Comparison of ENCODE assay signal across 1 cellular context in the genomic region with DNA sequence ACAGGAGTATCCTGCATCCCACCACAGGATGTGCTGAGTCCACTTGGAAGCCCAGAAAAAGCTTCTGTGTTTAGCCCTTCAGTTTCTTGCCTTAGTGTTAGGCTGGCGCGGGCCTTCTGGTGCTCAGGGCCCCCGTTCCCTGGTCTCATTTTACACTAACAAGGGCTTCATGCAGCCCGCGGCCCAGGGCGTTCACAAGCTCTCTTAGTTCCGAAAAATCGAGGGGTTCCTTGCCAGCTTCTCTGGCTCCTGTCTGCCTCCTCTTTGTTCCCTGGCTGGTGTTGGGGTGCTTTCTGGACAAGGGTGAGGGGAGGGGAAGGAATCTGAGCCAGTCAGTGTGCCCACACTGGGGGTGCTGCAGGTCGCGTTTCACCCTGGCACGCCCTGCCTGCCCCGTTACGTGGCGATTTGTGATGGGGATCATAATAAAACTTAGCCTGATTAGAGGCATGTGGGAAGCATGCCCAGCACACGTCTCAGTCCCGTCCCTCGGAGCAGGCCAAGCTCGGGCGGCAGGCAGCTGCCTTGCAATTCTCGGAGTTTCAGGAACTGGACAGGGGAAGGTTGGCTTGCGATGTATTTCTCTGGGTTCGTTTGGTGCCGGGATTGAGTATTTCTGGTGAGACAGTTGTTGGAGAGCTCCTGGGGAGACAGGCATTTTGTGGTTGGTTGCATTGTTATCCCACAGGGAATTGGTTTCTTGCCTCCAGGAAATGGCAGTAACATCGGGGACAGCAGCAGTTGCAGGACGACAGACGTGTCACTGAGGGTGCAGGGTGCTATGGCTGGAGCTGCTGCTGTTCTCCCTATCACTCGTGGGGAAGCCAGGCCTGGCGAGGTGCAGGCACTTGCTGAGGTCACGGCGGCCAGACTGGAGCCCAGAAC.
TF ChIP-seq lines count a peak whose summit lies in the region.

No MANE protein-coding gene starts in this region.

TF ChIP-seq in GM23338, 12 proteins besides CTCF, POLR2A, EP300 and RAD21 (continued from another document):
- TF ChIP-seq, protein P1, sequence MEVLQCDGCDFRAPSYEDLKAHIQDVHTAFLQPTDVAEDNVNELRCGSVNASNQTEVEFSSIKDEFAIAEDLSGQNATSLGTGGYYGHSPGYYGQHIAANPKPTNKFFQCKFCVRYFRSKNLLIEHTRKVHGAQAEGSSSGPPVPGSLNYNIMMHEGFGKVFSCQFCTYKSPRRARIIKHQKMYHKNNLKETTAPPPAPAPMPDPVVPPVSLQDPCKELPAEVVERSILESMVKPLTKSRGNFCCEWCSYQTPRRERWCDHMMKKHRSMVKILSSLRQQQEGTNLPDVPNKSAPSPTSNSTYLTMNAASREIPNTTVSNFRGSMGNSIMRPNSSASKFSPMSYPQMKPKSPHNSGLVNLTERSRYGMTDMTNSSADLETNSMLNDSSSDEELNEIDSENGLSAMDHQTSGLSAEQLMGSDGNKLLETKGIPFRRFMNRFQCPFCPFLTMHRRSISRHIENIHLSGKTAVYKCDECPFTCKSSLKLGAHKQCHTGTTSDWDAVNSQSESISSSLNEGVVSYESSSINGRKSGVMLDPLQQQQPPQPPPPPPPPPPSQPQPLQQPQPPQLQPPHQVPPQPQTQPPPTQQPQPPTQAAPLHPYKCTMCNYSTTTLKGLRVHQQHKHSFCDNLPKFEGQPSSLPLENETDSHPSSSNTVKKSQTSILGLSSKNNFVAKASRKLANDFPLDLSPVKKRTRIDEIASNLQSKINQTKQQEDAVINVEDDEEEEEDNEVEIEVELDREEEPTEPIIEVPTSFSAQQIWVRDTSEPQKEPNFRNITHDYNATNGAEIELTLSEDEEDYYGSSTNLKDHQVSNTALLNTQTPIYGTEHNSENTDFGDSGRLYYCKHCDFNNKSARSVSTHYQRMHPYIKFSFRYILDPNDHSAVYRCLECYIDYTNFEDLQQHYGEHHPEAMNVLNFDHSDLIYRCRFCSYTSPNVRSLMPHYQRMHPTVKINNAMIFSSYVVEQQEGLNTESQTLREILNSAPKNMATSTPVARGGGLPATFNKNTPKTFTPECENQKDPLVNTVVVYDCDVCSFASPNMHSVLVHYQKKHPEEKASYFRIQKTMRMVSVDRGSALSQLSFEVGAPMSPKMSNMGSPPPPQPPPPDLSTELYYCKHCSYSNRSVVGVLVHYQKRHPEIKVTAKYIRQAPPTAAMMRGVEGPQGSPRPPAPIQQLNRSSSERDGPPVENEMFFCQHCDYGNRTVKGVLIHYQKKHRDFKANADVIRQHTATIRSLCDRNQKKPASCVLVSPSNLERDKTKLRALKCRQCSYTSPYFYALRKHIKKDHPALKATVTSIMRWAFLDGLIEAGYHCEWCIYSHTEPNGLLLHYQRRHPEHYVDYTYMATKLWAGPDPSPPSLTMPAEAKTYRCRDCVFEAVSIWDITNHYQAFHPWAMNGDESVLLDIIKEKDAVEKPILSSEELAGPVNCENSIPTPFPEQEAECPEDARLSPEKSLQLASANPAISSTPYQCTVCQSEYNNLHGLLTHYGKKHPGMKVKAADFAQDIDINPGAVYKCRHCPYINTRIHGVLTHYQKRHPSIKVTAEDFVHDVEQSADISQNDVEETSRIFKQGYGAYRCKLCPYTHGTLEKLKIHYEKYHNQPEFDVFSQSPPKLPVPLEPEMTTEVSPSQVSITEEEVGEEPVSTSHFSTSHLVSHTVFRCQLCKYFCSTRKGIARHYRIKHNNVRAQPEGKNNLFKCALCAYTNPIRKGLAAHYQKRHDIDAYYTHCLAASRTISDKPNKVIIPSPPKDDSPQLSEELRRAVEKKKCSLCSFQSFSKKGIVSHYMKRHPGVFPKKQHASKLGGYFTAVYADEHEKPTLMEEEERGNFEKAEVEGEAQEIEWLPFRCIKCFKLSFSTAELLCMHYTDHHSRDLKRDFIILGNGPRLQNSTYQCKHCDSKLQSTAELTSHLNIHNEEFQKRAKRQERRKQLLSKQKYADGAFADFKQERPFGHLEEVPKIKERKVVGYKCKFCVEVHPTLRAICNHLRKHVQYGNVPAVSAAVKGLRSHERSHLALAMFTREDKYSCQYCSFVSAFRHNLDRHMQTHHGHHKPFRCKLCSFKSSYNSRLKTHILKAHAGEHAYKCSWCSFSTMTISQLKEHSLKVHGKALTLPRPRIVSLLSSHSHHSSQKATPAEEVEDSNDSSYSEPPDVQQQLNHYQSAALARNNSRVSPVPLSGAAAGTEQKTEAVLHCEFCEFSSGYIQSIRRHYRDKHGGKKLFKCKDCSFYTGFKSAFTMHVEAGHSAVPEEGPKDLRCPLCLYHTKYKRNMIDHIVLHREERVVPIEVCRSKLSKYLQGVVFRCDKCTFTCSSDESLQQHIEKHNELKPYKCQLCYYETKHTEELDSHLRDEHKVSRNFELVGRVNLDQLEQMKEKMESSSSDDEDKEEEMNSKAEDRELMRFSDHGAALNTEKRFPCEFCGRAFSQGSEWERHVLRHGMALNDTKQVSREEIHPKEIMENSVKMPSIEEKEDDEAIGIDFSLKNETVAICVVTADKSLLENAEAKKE (CRISPR knock-in tag; IDR thresholded peaks at IDR 0.05): no peak
- TF ChIP-seq JUNB (IDR thresholded peaks at IDR 0.05; ENCODE audit: unreplicated experiment) (no peak), EZH2phosphoT487 (IDR thresholded peaks at IDR 0.05; ENCODE audit: unreplicated experiment) (no peak), CREB1 (CRISPR knock-in tag; IDR thresholded peaks at IDR 0.05; ENCODE audit: low read depth) (no peak), STAT1 (IDR thresholded peaks at IDR 0.05; ENCODE audit: unreplicated experiment) (no peak), EZH2 (IDR thresholded peaks at IDR 0.05; ENCODE audit: low read depth, unreplicated experiment) (no peak), ZNF331 (CRISPR knock-in tag; IDR thresholded peaks at IDR 0.05; ENCODE audit: low read depth) (no peak), POLR2AphosphoS5 (IDR thresholded peaks at IDR 0.05; ENCODE audit: low read depth) (no peak)
- TF ChIP-seq, protein P2, sequence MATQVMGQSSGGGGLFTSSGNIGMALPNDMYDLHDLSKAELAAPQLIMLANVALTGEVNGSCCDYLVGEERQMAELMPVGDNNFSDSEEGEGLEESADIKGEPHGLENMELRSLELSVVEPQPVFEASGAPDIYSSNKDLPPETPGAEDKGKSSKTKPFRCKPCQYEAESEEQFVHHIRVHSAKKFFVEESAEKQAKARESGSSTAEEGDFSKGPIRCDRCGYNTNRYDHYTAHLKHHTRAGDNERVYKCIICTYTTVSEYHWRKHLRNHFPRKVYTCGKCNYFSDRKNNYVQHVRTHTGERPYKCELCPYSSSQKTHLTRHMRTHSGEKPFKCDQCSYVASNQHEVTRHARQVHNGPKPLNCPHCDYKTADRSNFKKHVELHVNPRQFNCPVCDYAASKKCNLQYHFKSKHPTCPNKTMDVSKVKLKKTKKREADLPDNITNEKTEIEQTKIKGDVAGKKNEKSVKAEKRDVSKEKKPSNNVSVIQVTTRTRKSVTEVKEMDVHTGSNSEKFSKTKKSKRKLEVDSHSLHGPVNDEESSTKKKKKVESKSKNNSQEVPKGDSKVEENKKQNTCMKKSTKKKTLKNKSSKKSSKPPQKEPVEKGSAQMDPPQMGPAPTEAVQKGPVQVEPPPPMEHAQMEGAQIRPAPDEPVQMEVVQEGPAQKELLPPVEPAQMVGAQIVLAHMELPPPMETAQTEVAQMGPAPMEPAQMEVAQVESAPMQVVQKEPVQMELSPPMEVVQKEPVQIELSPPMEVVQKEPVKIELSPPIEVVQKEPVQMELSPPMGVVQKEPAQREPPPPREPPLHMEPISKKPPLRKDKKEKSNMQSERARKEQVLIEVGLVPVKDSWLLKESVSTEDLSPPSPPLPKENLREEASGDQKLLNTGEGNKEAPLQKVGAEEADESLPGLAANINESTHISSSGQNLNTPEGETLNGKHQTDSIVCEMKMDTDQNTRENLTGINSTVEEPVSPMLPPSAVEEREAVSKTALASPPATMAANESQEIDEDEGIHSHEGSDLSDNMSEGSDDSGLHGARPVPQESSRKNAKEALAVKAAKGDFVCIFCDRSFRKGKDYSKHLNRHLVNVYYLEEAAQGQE (IDR thresholded peaks at IDR 0.05; ENCODE audit: unreplicated experiment): no peak
